ENCODE assay signal across 1 cellular context in the genomic region with DNA sequence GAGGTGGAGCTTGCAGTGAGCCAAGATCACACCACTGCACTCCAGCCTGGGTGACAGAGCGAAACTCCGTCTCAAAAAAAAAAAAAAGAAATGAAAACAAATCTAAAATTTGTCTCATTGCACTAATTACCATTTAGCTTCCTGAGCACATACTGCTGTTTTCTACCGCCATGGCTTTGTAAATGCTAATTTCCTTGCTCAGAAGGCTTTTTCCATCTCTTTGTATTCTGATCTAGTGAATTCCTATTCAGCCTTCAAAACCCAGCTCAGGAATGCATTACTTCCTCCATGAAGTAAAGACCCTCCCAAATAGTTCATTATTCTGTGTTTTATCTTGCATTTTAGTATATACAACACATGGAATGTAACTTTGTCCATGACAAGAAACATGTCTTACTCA.
TF ChIP-seq lines count a peak whose summit lies in the region.

No MANE protein-coding gene starts in this region.

TF ChIP-seq in H1, 55 proteins besides CTCF, POLR2A, EP300 and RAD21 (continued from another document):
- no peak for TF ChIP-seq BCL11A (IDR thresholded peaks at IDR 0.05; ENCODE audit: low read depth in 2 of 2, low read length in 2 of 2)
- TF ChIP-seq SRF (IDR thresholded peaks at IDR 0.05; ENCODE audit: low read depth, low read length) = no peak
- no peak for TF ChIP-seq RFX5 (IDR thresholded peaks at IDR 0.05; ENCODE audit: borderline replicate concordance, low read depth, low read length)
- TF ChIP-seq NRF1 (IDR thresholded peaks at IDR 0.05; ENCODE audit: low read depth, low read length) = no peak
- TF ChIP-seq SIRT6 (IDR thresholded peaks at IDR 0.05; ENCODE audit: low read length) = no peak
- TF ChIP-seq, protein P1, sequence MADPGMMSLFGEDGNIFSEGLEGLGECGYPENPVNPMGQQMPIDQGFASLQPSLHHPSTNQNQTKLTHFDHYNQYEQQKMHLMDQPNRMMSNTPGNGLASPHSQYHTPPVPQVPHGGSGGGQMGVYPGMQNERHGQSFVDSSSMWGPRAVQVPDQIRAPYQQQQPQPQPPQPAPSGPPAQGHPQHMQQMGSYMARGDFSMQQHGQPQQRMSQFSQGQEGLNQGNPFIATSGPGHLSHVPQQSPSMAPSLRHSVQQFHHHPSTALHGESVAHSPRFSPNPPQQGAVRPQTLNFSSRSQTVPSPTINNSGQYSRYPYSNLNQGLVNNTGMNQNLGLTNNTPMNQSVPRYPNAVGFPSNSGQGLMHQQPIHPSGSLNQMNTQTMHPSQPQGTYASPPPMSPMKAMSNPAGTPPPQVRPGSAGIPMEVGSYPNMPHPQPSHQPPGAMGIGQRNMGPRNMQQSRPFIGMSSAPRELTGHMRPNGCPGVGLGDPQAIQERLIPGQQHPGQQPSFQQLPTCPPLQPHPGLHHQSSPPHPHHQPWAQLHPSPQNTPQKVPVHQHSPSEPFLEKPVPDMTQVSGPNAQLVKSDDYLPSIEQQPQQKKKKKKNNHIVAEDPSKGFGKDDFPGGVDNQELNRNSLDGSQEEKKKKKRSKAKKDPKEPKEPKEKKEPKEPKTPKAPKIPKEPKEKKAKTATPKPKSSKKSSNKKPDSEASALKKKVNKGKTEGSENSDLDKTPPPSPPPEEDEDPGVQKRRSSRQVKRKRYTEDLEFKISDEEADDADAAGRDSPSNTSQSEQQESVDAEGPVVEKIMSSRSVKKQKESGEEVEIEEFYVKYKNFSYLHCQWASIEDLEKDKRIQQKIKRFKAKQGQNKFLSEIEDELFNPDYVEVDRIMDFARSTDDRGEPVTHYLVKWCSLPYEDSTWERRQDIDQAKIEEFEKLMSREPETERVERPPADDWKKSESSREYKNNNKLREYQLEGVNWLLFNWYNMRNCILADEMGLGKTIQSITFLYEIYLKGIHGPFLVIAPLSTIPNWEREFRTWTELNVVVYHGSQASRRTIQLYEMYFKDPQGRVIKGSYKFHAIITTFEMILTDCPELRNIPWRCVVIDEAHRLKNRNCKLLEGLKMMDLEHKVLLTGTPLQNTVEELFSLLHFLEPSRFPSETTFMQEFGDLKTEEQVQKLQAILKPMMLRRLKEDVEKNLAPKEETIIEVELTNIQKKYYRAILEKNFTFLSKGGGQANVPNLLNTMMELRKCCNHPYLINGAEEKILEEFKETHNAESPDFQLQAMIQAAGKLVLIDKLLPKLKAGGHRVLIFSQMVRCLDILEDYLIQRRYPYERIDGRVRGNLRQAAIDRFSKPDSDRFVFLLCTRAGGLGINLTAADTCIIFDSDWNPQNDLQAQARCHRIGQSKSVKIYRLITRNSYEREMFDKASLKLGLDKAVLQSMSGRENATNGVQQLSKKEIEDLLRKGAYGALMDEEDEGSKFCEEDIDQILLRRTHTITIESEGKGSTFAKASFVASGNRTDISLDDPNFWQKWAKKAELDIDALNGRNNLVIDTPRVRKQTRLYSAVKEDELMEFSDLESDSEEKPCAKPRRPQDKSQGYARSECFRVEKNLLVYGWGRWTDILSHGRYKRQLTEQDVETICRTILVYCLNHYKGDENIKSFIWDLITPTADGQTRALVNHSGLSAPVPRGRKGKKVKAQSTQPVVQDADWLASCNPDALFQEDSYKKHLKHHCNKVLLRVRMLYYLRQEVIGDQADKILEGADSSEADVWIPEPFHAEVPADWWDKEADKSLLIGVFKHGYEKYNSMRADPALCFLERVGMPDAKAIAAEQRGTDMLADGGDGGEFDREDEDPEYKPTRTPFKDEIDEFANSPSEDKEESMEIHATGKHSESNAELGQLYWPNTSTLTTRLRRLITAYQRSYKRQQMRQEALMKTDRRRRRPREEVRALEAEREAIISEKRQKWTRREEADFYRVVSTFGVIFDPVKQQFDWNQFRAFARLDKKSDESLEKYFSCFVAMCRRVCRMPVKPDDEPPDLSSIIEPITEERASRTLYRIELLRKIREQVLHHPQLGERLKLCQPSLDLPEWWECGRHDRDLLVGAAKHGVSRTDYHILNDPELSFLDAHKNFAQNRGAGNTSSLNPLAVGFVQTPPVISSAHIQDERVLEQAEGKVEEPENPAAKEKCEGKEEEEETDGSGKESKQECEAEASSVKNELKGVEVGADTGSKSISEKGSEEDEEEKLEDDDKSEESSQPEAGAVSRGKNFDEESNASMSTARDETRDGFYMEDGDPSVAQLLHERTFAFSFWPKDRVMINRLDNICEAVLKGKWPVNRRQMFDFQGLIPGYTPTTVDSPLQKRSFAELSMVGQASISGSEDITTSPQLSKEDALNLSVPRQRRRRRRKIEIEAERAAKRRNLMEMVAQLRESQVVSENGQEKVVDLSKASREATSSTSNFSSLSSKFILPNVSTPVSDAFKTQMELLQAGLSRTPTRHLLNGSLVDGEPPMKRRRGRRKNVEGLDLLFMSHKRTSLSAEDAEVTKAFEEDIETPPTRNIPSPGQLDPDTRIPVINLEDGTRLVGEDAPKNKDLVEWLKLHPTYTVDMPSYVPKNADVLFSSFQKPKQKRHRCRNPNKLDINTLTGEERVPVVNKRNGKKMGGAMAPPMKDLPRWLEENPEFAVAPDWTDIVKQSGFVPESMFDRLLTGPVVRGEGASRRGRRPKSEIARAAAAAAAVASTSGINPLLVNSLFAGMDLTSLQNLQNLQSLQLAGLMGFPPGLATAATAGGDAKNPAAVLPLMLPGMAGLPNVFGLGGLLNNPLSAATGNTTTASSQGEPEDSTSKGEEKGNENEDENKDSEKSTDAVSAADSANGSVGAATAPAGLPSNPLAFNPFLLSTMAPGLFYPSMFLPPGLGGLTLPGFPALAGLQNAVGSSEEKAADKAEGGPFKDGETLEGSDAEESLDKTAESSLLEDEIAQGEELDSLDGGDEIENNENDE (IDR thresholded peaks at IDR 0.05; ENCODE audit: insufficient replicate concordance, low read length) = peak; percentile 41
- no peak for TF ChIP-seq SP2 (IDR thresholded peaks at IDR 0.05; ENCODE audit: low read length)
- TF ChIP-seq ZNF274 (IDR thresholded peaks at IDR 0.05; ENCODE audit: borderline replicate concordance, extremely low read depth, low read length) = no peak
- TF ChIP-seq SIX5 (IDR thresholded peaks at IDR 0.05; ENCODE audit: low read depth, low read length) = no peak
- no peak for TF ChIP-seq ASH2L (IDR thresholded peaks at IDR 0.05; ENCODE audit: low read length)
